ENCODE assay signal across 2 cellular contexts in the genomic region with DNA sequence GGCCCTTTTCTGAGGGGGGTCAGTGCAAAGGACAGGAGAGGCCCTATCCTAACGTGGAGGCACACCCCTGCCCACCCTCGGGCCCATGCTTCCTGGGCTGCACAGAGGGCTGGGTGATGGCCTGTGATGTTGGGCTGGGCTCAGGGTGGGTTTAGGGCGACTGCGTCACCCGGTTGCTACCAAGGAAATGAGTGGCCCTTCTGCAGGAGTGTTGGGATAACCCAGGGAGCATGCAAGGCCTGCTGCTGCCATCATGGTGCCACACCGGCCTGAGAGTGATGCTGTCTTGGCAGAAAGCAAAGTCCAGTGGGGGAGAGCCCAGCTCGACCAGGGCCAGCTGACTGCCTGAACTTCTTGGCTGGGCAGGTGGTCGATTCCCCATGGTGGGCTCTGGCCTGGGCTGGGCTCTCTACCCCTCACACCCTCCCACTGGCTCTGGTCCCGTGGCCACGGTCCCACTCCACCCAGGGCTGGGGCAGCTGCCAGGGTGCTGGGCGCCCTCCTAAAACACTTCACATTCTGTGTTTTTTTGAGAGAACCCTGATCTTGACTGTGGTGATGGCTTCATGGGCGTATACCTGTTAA.
TF ChIP-seq lines count a peak whose summit lies in the region.

No MANE protein-coding gene starts in this region.

TF ChIP-seq in H1, 55 proteins besides CTCF, POLR2A, EP300 and RAD21:
- TF ChIP-seq KDM4A (IDR thresholded peaks at IDR 0.05; ENCODE audit: low read depth, low read length, severe bottlenecking) (no peak), SUZ12 (IDR thresholded peaks at IDR 0.05; ENCODE audit: low read length) (no peak), HDAC2 (IDR thresholded peaks at IDR 0.05; ENCODE audit: borderline replicate concordance in 1 of 2, low read depth in 2 of 2, low read length in 2 of 2) (no peak), JUND (IDR thresholded peaks at IDR 0.05; ENCODE audit: low read length) (no peak), BCL11A (IDR thresholded peaks at IDR 0.05; ENCODE audit: low read depth in 2 of 2, low read length in 2 of 2) (no peak), CEBPB (IDR thresholded peaks at IDR 0.05; ENCODE audit: low read depth, low read length) (no peak), SP2 (IDR thresholded peaks at IDR 0.05; ENCODE audit: low read length) (no peak), TAF7 (optimal IDR thresholded peaks at IDR 0.05; ENCODE audit: borderline replicate concordance, low read depth, low read length) (no peak), ASH2L (IDR thresholded peaks at IDR 0.05; ENCODE audit: low read length) (no peak), CBX5 (IDR thresholded peaks at IDR 0.05; ENCODE audit: low read depth, low read length) (no peak)
- TF ChIP-seq, protein P1, sequence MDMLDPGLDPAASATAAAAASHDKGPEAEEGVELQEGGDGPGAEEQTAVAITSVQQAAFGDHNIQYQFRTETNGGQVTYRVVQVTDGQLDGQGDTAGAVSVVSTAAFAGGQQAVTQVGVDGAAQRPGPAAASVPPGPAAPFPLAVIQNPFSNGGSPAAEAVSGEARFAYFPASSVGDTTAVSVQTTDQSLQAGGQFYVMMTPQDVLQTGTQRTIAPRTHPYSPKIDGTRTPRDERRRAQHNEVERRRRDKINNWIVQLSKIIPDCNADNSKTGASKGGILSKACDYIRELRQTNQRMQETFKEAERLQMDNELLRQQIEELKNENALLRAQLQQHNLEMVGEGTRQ (IDR thresholded peaks at IDR 0.05; ENCODE audit: low read length), result no peak
- TF ChIP-seq, protein P2, sequence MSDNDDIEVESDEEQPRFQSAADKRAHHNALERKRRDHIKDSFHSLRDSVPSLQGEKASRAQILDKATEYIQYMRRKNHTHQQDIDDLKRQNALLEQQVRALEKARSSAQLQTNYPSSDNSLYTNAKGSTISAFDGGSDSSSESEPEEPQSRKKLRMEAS (IDR thresholded peaks at IDR 0.05), result no peak
TF ChIP-seq in H1: peak in this region for 0.

TF ChIP-seq in SK-N-SH, 30 proteins besides CTCF, POLR2A, EP300 and RAD21:
- TF ChIP-seq MXI1 (IDR thresholded peaks at IDR 0.05; ENCODE audit: low read depth, low read length) (no peak), CHD2 (IDR thresholded peaks at IDR 0.05; ENCODE audit: low read length, partially characterized antibody) (no peak)
- TF ChIP-seq, protein P1 (IDR thresholded peaks at IDR 0.05; ENCODE audit: borderline replicate concordance, low read depth, low read length), result no peak
- TF ChIP-seq, protein P3, sequence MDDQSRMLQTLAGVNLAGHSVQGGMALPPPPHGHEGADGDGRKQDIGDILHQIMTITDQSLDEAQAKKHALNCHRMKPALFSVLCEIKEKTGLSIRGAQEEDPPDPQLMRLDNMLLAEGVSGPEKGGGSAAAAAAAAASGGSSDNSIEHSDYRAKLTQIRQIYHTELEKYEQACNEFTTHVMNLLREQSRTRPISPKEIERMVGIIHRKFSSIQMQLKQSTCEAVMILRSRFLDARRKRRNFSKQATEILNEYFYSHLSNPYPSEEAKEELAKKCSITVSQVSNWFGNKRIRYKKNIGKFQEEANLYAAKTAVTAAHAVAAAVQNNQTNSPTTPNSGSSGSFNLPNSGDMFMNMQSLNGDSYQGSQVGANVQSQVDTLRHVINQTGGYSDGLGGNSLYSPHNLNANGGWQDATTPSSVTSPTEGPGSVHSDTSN (IDR thresholded peaks at IDR 0.05), result no peak
